In the genomic region with DNA sequence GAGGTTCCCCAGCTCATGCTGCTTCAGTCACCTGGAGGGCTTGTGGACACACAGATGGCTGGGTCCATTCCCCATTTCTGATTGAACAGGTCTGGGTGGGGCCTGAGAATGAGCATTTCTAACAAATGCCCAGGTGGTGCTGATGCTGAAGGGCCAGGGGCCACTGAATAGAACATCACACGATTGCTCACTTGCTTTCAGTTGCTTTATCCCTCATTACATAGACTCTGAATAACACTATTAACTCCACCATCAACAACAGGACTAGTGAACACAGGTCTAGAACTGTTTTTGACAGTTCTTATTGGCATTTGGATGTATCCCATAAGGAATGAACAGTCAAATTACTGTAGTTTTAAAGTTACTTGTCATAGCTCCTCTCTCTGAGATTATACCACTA, we compare ENCODE assay signal across 18 cellular contexts. TPM values are rescaled to one million over a fixed set of nuclear protein-coding genes. Genes with fewer than 3 reads are reported as not detected.
DNase-seq lines count a peak whose midpoint lies in the region; ATAC-seq and TF ChIP-seq lines count a peak whose summit lies in the region.
"Had no signal": no experiment of that assay in that cellular context is flagged by ENCODE, and none has a peak within 500 bp of the region (broad histone marks: within the 10 kb centered on the region; RNA-seq: fewer than 3 reads in every experiment).

No MANE protein-coding gene starts in this region.

- no peak overlapping the region for H3K4me2 ChIP-seq in hepatocyte
- H3K4me2 ChIP-seq in Karpas-422 (ENCODE audit: low read depth, low read length, poor library complexity, severe bottlenecking) = no peak overlapping the region

- TF ChIP-seq CTCF in hepatocyte (IDR thresholded peaks at IDR 0.05; ENCODE audit: poor library complexity) = no peak

- H3K9me2 ChIP-seq in hepatocyte (replicated peaks; ENCODE audit: insufficient read depth) (no peaks in the 10 kb centered on the region), Karpas-422 (replicated peaks; ENCODE audit: insufficient read depth, low read length) (no peaks in the 10 kb centered on the region)

- H3K4me3 Mint-ChIP-seq in activated naive CD4-positive, alpha-beta T cell treated with anti-CD3 and anti-CD28 coated beads, Interleukin-2, amount 10 ng/mL, durations not matched to agents 7 days and 5 days = no peak overlapping the region
- no peak overlapping the region for H3K4me3 Mint-ChIP-seq in stimulated activated effector memory CD8-positive, alpha-beta T cell treated with anti-CD3 and anti-CD28 coated beads, Interleukin-12 subunit alpha, Interleukin-12 subunit beta, amount 100 ng/mL, for 72 hours

- H3K27ac ChIP-seq in SK-N-MC (peak overlapping the region; percentile 88; the same call in 1 of the 2 replicates), hepatocyte (peak overlapping the region; percentile 69), Karpas-422 (ENCODE audit: low read length) (no peak overlapping the region)

- 88% methylated on average over 1 of the region's 1 CpG for WGBS in hepatocyte (ENCODE audit: low lambda C conversion rate, missing lambda C conversion rate)

- H3K9me3 ChIP-seq in SK-N-MC (ENCODE audit: low read depth, low read length) (no peaks in the 10 kb centered on the region), hepatocyte (ENCODE audit: low read depth) (no peaks in the 10 kb centered on the region), Karpas-422 (ENCODE audit: low read length) (no peaks in the 10 kb centered on the region)
- H3K9me3 ChIP-seq: pancreas, stomach, upper lobe of left lung had no signal

- ATAC-seq in activated naive CD4-positive, alpha-beta T cell treated with anti-CD3 and anti-CD28 coated beads, Interleukin-2, amount 50 U/mL, for 72 hours = peak; percentile 30 to 49
- ATAC-seq in stimulated activated effector memory CD8-positive, alpha-beta T cell treated with anti-CD3 and anti-CD28 coated beads, Interleukin-12 subunit alpha, Interleukin-12 subunit beta, amount 100 ng/mL, for 72 hours = peak; percentile 63
- ATAC-seq: PC-3, T-cell had no signal

- H3K27me3 ChIP-seq in hepatocyte (no peaks in the 10 kb centered on the region), Karpas-422 (ENCODE audit: low read length) (no peaks in the 10 kb centered on the region)
- H3K27me3 ChIP-seq: pancreas, stomach, upper lobe of left lung had no signal

- peaks cover 0 to 11% of the 10 kb centered on the region in 2 donors for H3K36me3 Mint-ChIP-seq in activated naive CD4-positive, alpha-beta T cell treated with anti-CD3 and anti-CD28 coated beads, Interleukin-2, amount 50 U/mL, for 72 hours
- peaks cover 17% of the 10 kb centered on the region for H3K36me3 Mint-ChIP-seq in activated naive CD4-positive, alpha-beta T cell treated with anti-CD3 and anti-CD28 coated beads, Interleukin-2, amount 10 ng/mL, durations not matched to agents 7 days and 5 days
- H3K36me3 Mint-ChIP-seq in stimulated activated effector memory CD8-positive, alpha-beta T cell treated with anti-CD3 and anti-CD28 coated beads, Interleukin-12 subunit alpha, Interleukin-12 subunit beta, amount 100 ng/mL, for 72 hours = peaks cover 33% of the 10 kb centered on the region

- H3K36me3 ChIP-seq in SK-N-MC (ENCODE audit: insufficient read depth, low read length) = peaks cover 4% of the 10 kb centered on the region; the same call in 1 of the 2 replicates
- H3K36me3 ChIP-seq in hepatocyte (replicated peaks; ENCODE audit: insufficient read depth, low read depth) = no peaks in the 10 kb centered on the region
- no peaks in the 10 kb centered on the region for H3K36me3 ChIP-seq in Karpas-422 (ENCODE audit: insufficient read depth, low read length)
- H3K36me3 ChIP-seq: pancreas, stomach, upper lobe of left lung had no signal

- H3K79me2 ChIP-seq in hepatocyte (peaks cover 97% of the 10 kb centered on the region), Karpas-422 (ENCODE audit: low read length) (peaks cover 100% of the 10 kb centered on the region)

- H3K4me3 ChIP-seq in SK-N-MC (no peak overlapping the region), hepatocyte (no peak overlapping the region), Karpas-422 (ENCODE audit: low read length) (no peak overlapping the region)
- H3K4me3 ChIP-seq: pancreas, stomach, upper lobe of left lung had no signal

- no peaks in the 10 kb centered on the region for H3K27me3 Mint-ChIP-seq in activated naive CD4-positive, alpha-beta T cell treated with anti-CD3 and anti-CD28 coated beads, Interleukin-2, amount 10 ng/mL, durations not matched to agents 7 days and 5 days
- H3K27me3 Mint-ChIP-seq: T-cell had no signal

- H3K27ac Mint-ChIP-seq in activated naive CD4-positive, alpha-beta T cell treated with anti-CD3 and anti-CD28 coated beads, Interleukin-2, amount 50 U/mL, for 72 hours = peak overlapping the region in 1 of 2 donors; percentile 58
- H3K27ac Mint-ChIP-seq in activated naive CD4-positive, alpha-beta T cell treated with anti-CD3 and anti-CD28 coated beads, Interleukin-2, amount 10 ng/mL, durations not matched to agents 7 days and 5 days = no peak overlapping the region
- H3K27ac Mint-ChIP-seq in stimulated activated effector memory CD8-positive, alpha-beta T cell treated with anti-CD3 and anti-CD28 coated beads, Interleukin-12 subunit alpha, Interleukin-12 subunit beta, amount 100 ng/mL, for 72 hours = peak overlapping the region; percentile 29

- DNase-seq in activated naive CD4-positive, alpha-beta T cell treated with anti-CD3 and anti-CD28 coated beads, Interleukin-2, amount 50 U/mL, for 72 hours (ENCODE audit: low spot score in 2 of 2) = no peak
- DNase-seq in activated naive CD4-positive, alpha-beta T cell treated with anti-CD3 and anti-CD28 coated beads, Interleukin-2, amount 10 ng/mL, durations not matched to agents 7 days and 5 days = no peak
- DNase-seq in SK-N-MC (ENCODE audit: low read depth, low spot score) (no peak), hepatocyte (ENCODE audit: low spot score) (no peak), NCI-H226 (no peak), Karpas-422 (no peak)
- DNase-seq in stimulated activated effector memory CD8-positive, alpha-beta T cell treated with anti-CD3 and anti-CD28 coated beads, Interleukin-12 subunit alpha, Interleukin-12 subunit beta, amount 100 ng/mL, for 72 hours (ENCODE audit: low spot score in 2 of 2) = no peak
- no peak for DNase-seq in stimulated activated naive CD4-positive, alpha-beta T cell treated with Interleukin-2 at 50 U/mL for 16 hours (lab: John Stamatoyannopoulos, UW)
- DNase-seq: COR-L47; DND-41; NCI-H82; PC-3; SHP77; stimulated activated CD4-positive, alpha-beta T cell treated with anti-CD3 and anti-CD28 coated beads, Interleukin-1b, Interleukin-23, amount 100 ng/mL, for 48 hours; stomach; T-cell; upper lobe of left lung had no signal

- H4K20me1 ChIP-seq in hepatocyte (ENCODE audit: insufficient read depth, poor library complexity, severe bottlenecking) (peaks cover 79% of the 10 kb centered on the region), Karpas-422 (ENCODE audit: insufficient read depth, low read depth, low read length) (peaks cover 16% of the 10 kb centered on the region; the same call in 1 of the 2 replicates)

- H3K9ac ChIP-seq in SK-N-MC (ENCODE audit: insufficient read length) (no peak overlapping the region), Karpas-422 (ENCODE audit: low read length) (no peak overlapping the region)

- CTCF ChIA-PET in activated naive CD4-positive, alpha-beta T cell treated with anti-CD3 and anti-CD28 coated beads, Interleukin-2, amount 10 ng/mL, durations not matched to agents 7 days and 5 days (lab: Charles Lee) = interaction anchor here (1.4 kb wide), 1 partner anchor 9 kb away, joined by 5 read pairs; no protein-coding TSS in a partner anchor

- H3K4me1 ChIP-seq in hepatocyte (ENCODE audit: insufficient read depth) (peaks cover 9% of the 10 kb centered on the region), Karpas-422 (ENCODE audit: low read length) (no peaks in the 10 kb centered on the region)

- H3K9me3 Mint-ChIP-seq in activated naive CD4-positive, alpha-beta T cell treated with anti-CD3 and anti-CD28 coated beads, Interleukin-2, amount 50 U/mL, for 72 hours = peaks cover 0 to 8% of the 10 kb centered on the region in 2 donors
- H3K9me3 Mint-ChIP-seq in activated naive CD4-positive, alpha-beta T cell treated with anti-CD3 and anti-CD28 coated beads, Interleukin-2, amount 10 ng/mL, durations not matched to agents 7 days and 5 days = peaks cover 4% of the 10 kb centered on the region
- no peaks in the 10 kb centered on the region for H3K9me3 Mint-ChIP-seq in stimulated activated effector memory CD8-positive, alpha-beta T cell treated with anti-CD3 and anti-CD28 coated beads, Interleukin-12 subunit alpha, Interleukin-12 subunit beta, amount 100 ng/mL, for 72 hours
- H3K9me3 Mint-ChIP-seq: T-cell had no signal

- H3K4me1 Mint-ChIP-seq in activated naive CD4-positive, alpha-beta T cell treated with anti-CD3 and anti-CD28 coated beads, Interleukin-2, amount 10 ng/mL, durations not matched to agents 7 days and 5 days = peaks cover 60% of the 10 kb centered on the region
- H3K4me1 Mint-ChIP-seq in stimulated activated effector memory CD8-positive, alpha-beta T cell treated with anti-CD3 and anti-CD28 coated beads, Interleukin-12 subunit alpha, Interleukin-12 subunit beta, amount 100 ng/mL, for 72 hours = peaks cover 70% of the 10 kb centered on the region

- H2AFZ ChIP-seq in hepatocyte (no peak overlapping the region), Karpas-422 (ENCODE audit: low read length) (no peak overlapping the region)

RNA-seq across cellular contexts. Expression of gene TRAPPC10, which starts 12.1 kb away (rescaled TPM):
- total RNA-seq in activated naive CD4-positive, alpha-beta T cell treated with anti-CD3 and anti-CD28 coated beads, Interleukin-2, amount 50 U/mL, for 72 hours = 10 to 100 TPM; 49.2 to 59.5 TPM
- total RNA-seq in hepatocyte = 16.6 and 17.7 TPM in 2 replicates
- polyA plus RNA-seq in hepatocyte = 12.9 and 13.1 TPM in 2 replicates
- 24.0 and 40.3 TPM in 2 replicates for total RNA-seq in Karpas-422 (2014; rRNA removed; shearing (Covaris generic); ENCODE audit: low replicate concordance)
